ENCODE assay signal across 1 cellular context in genomic region chr22:49608228-49608627, GRCh38.
TF ChIP-seq lines count a peak whose summit lies in the region.

No MANE protein-coding gene starts in this region.

TF ChIP-seq in HepG2, 621 proteins besides CTCF, POLR2A, EP300 and RAD21 (continued from another document):
- TF ChIP-seq, protein P1, sequence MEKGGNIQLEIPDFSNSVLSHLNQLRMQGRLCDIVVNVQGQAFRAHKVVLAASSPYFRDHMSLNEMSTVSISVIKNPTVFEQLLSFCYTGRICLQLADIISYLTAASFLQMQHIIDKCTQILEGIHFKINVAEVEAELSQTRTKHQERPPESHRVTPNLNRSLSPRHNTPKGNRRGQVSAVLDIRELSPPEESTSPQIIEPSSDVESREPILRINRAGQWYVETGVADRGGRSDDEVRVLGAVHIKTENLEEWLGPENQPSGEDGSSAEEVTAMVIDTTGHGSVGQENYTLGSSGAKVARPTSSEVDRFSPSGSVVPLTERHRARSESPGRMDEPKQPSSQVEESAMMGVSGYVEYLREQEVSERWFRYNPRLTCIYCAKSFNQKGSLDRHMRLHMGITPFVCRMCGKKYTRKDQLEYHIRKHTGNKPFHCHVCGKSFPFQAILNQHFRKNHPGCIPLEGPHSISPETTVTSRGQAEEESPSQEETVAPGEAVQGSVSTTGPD (CRISPR knock-in tag; IDR thresholded peaks at IDR 0.05): no peak
- TF ChIP-seq, protein P2, sequence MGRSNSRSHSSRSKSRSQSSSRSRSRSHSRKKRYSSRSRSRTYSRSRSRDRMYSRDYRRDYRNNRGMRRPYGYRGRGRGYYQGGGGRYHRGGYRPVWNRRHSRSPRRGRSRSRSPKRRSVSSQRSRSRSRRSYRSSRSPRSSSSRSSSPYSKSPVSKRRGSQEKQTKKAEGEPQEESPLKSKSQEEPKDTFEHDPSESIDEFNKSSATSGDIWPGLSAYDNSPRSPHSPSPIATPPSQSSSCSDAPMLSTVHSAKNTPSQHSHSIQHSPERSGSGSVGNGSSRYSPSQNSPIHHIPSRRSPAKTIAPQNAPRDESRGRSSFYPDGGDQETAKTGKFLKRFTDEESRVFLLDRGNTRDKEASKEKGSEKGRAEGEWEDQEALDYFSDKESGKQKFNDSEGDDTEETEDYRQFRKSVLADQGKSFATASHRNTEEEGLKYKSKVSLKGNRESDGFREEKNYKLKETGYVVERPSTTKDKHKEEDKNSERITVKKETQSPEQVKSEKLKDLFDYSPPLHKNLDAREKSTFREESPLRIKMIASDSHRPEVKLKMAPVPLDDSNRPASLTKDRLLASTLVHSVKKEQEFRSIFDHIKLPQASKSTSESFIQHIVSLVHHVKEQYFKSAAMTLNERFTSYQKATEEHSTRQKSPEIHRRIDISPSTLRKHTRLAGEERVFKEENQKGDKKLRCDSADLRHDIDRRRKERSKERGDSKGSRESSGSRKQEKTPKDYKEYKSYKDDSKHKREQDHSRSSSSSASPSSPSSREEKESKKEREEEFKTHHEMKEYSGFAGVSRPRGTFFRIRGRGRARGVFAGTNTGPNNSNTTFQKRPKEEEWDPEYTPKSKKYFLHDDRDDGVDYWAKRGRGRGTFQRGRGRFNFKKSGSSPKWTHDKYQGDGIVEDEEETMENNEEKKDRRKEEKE (IDR thresholded peaks at IDR 0.05): no peak
- TF ChIP-seq PPARG (CRISPR knock-in tag; conservative IDR thresholded peaks at IDR 0.05) (no peak), ZNF234 (CRISPR knock-in tag; conservative IDR thresholded peaks at IDR 0.05) (no peak), SMYD3 (CRISPR knock-in tag; IDR thresholded peaks at IDR 0.05) (no peak)
- TF ChIP-seq, protein P3, sequence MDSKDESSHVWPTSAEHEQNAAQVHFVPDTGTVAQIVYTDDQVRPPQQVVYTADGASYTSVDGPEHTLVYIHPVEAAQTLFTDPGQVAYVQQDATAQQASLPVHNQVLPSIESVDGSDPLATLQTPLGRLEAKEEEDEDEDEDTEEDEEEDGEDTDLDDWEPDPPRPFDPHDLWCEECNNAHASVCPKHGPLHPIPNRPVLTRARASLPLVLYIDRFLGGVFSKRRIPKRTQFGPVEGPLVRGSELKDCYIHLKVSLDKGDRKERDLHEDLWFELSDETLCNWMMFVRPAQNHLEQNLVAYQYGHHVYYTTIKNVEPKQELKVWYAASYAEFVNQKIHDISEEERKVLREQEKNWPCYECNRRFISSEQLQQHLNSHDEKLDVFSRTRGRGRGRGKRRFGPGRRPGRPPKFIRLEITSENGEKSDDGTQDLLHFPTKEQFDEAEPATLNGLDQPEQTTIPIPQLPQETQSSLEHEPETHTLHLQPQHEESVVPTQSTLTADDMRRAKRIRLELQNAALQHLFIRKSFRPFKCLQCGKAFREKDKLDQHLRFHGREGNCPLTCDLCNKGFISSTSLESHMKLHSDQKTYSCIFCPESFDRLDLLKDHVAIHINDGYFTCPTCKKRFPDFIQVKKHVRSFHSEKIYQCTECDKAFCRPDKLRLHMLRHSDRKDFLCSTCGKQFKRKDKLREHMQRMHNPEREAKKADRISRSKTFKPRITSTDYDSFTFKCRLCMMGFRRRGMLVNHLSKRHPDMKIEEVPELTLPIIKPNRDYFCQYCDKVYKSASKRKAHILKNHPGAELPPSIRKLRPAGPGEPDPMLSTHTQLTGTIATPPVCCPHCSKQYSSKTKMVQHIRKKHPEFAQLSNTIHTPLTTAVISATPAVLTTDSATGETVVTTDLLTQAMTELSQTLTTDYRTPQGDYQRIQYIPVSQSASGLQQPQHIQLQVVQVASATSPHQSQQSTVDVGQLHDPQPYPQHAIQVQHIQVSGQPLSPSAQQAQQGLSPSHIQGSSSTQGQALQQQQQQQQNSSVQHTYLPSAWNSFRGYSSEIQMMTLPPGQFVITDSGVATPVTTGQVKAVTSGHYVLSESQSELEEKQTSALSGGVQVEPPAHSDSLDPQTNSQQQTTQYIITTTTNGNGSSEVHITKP (CRISPR knock-in tag; IDR thresholded peaks at IDR 0.05; ENCODE audit: low read depth): no peak
- TF ChIP-seq, protein P4, sequence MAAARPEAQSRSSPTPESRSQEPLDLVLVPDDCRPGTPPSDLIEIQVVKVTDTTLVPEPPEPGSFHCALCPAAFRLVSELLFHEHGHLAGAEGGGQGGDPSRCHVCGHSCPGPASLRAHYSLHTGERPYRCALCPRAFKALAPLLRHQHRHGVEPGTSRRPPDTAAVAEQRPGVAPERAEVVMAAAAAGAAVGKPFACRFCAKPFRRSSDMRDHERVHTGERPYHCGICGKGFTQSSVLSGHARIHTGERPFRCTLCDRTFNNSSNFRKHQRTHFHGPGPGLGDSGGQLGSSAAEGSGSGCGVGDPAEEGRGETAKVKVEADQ (CRISPR knock-in tag; IDR thresholded peaks at IDR 0.05; ENCODE audit: borderline replicate concordance): no peak
